9 cellular contexts compared by ENCODE assay signal in the genomic region with DNA sequence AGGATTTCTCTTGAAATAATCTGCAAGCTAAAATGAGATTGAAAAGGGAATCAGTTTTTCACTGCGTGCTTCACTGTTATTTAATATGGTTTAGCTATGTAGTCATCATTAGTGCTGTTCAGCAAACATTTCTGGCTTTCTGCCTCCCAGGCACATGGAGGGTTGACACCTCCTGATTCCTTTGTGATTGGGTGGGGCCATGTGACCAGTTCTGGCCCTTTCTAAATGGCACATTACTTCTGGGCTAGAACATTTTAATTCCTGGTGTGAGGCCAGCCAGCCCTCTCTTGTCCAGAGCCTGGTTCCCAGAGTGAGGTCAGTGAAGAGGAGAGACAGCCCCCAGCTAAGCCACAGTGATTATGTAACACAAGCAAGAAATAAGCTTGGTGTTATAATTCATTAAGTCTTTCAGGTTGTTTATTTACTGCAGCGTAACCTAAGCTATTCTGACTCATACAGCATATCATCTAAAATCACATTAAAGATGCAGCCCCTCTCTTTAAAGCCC. TPM values are rescaled to one million over a fixed set of nuclear protein-coding genes. Genes with fewer than 3 reads are reported as not detected.
DNase-seq lines count a peak whose midpoint lies in the region; ATAC-seq, FAIRE-seq and TF ChIP-seq lines count a peak whose summit lies in the region.
"Had no signal": no experiment of that assay in that cellular context is flagged by ENCODE, and none has a peak within 500 bp of the region (broad histone marks: within the 10 kb centered on the region; RNA-seq: fewer than 3 reads in every experiment).

No MANE protein-coding gene starts in this region.

- TF ChIP-seq RAD21 in A549 (conservative IDR thresholded peaks at IDR 0.05 in 1 of 2, IDR thresholded peaks at IDR 0.05 in 1 of 2) = no peak

- H3K4me3 ChIP-seq in A549 = no peak overlapping the region
- H3K4me3 ChIP-seq in mesodermal cell (ENCODE audit: extremely low read depth, insufficient read depth, low read length, poor library complexity, severe bottlenecking) = no peak overlapping the region

- CTCF ChIA-PET in A549 (lab: Yijun Ruan, JAX) = interaction anchor here (0.7 to 3.2 kb wide), 9 partner anchors 8 to 674 kb away, joined by 3 to 15 read pairs (median 4); partner anchors contain the start of gene ARSI

- H3K36me3 ChIP-seq in mesodermal cell (ENCODE audit: control insufficient read depth, insufficient read depth, low read length) = no peaks in the 10 kb centered on the region

- 3% methylated on average over 2 of the region's 2 CpGs for WGBS in A549 (ENCODE audit: missing lambda C conversion rate)
- WGBS in mesodermal cell (ENCODE audit: insufficient coverage in 2 of 2), 2 experiments = 80 to 83% methylated on average over 1 of the region's 2 CpGs

- TF ChIP-seq EP300 in A549 (IDR thresholded peaks at IDR 0.05) = peak in 1 of 2 experiments; percentile 23; a peak in 1 of 5 replicates

- TF ChIP-seq CTCF in A549 (IDR thresholded peaks at IDR 0.05) = no peak

- DNase-seq in A549 (ENCODE audit: low read depth in 1 of 2, low spot score in 1 of 2) (peak; percentile 50 to 68), MV-4-11 (lab: John Stamatoyannopoulos, UW) (peak; percentile 22), dedifferentiated amniotic fluid mesenchymal stem cell (ENCODE audit: extremely low spot score) (peak; percentile 63), NCI-H526 (lab: John Stamatoyannopoulos, UW) (no peak)
- DNase-seq in stimulated activated CD4-positive, alpha-beta T cell treated with anti-CD3 and anti-CD28 coated beads, Interleukin-15, amount 100 ng/mL, for 24 hours = no peak
- no peak for DNase-seq in stimulated activated CD4-positive, alpha-beta T cell treated with anti-CD3 and anti-CD28 coated beads, Interleukin-12 subunit alpha, Interleukin-12 subunit beta, amount 100 ng/mL, for 4 hours
- DNase-seq: activated CD4-positive, CD25-positive, alpha-beta regulatory T cell had no signal

- H3K27ac ChIP-seq in A549 = peak overlapping the region; percentile 91 to 97
- H3K27ac ChIP-seq in mesodermal cell (ENCODE audit: low read depth, low read length, severe bottlenecking) = peak overlapping the region; percentile 12

- H3K4me1 ChIP-seq in A549 (peaks cover 60% of the 10 kb centered on the region), mesodermal cell (ENCODE audit: control insufficient read depth, insufficient read depth, low read length, poor library complexity, severe bottlenecking) (peaks cover 37% of the 10 kb centered on the region)

- ATAC-seq in A549 (peak; percentile 20 to 32; a peak in 5 of 6 replicates), GM21619 (IDR thresholded peaks at IDR 0.05; ENCODE audit: unreplicated experiment) (no peak)

- FAIRE-seq in A549 (lab: Jason Lieb, UNC) = no peak

- no peaks in the 10 kb centered on the region for H3K9me3 ChIP-seq in A549
- H3K9me3 ChIP-seq in mesodermal cell (ENCODE audit: control insufficient read depth, low read length) = no peaks in the 10 kb centered on the region

- POLR2A ChIA-PET in A549 (lab: Yijun Ruan, JAX) = no interaction called here

- no peak for TF ChIP-seq POLR2A in A549 (IDR thresholded peaks at IDR 0.05; ENCODE audit: low read length)

- peak overlapping the region; percentile 75 for H3K4me2 ChIP-seq in A549

TF ChIP-seq in A549, 52 proteins besides CTCF, POLR2A, EP300 and RAD21 (continues in another document):
- TF ChIP-seq KDM5A (IDR thresholded peaks at IDR 0.05) (no peak), CHD2 (IDR thresholded peaks at IDR 0.05; ENCODE audit: low read length, partially characterized antibody) (no peak), CBX8 (IDR thresholded peaks at IDR 0.05) (no peak), MAFK (IDR thresholded peaks at IDR 0.05; ENCODE audit: partially characterized antibody) (peak; percentile 34), RARB (CRISPR knock-in tag; IDR thresholded peaks at IDR 0.05) (no peak), BHLHE40 (IDR thresholded peaks at IDR 0.05; ENCODE audit: low read depth, low read length) (no peak), CBX2 (IDR thresholded peaks at IDR 0.05; ENCODE audit: borderline replicate concordance, low read depth) (no peak), NR3C1 (IDR thresholded peaks at IDR 0.05) (no peak), HEYL (CRISPR knock-in tag; IDR thresholded peaks at IDR 0.05) (no peak), MAX (IDR thresholded peaks at IDR 0.05) (peak; percentile 95), MYC (IDR thresholded peaks at IDR 0.05; ENCODE audit: borderline replicate concordance, low read length) (0 out of 2 replicates have a peak, but pooled peaks have one; percentile 35), JUN (IDR thresholded peaks at IDR 0.05) (peak; percentile 44; a peak in 1 of 5 replicates), SMC3 (IDR thresholded peaks at IDR 0.05) (no peak), POLR2AphosphoS2 (conservative IDR thresholded peaks at IDR 0.05; ENCODE audit: low read length) (no peak), FOXS1 (CRISPR knock-in tag; IDR thresholded peaks at IDR 0.05) (no peak; the same call in 1 of the 2 replicates), USF2 (IDR thresholded peaks at IDR 0.05) (peak; percentile 82), NPAS2 (CRISPR knock-in tag; IDR thresholded peaks at IDR 0.05; ENCODE audit: borderline replicate concordance) (no peak), RCOR1 (IDR thresholded peaks at IDR 0.05; ENCODE audit: low read depth, low read length) (no peak), E2F6 (IDR thresholded peaks at IDR 0.05; ENCODE audit: borderline replicate concordance, low read depth) (peak; percentile 83)
- TF ChIP-seq, protein P1, sequence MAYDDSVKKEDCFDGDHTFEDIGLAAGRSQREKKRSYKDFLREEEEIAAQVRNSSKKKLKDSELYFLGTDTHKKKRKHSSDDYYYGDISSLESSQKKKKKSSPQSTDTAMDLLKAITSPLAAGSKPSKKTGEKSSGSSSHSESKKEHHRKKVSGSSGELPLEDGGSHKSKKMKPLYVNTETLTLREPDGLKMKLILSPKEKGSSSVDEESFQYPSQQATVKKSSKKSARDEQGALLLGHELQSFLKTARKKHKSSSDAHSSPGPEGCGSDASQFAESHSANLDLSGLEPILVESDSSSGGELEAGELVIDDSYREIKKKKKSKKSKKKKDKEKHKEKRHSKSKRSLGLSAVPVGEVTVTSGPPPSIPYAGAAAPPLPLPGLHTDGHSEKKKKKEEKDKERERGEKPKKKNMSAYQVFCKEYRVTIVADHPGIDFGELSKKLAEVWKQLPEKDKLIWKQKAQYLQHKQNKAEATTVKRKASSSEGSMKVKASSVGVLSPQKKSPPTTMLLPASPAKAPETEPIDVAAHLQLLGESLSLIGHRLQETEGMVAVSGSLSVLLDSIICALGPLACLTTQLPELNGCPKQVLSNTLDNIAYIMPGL (CRISPR knock-in tag; IDR thresholded peaks at IDR 0.05; ENCODE audit: borderline replicate concordance) = no peak
- TF ChIP-seq, protein P2, sequence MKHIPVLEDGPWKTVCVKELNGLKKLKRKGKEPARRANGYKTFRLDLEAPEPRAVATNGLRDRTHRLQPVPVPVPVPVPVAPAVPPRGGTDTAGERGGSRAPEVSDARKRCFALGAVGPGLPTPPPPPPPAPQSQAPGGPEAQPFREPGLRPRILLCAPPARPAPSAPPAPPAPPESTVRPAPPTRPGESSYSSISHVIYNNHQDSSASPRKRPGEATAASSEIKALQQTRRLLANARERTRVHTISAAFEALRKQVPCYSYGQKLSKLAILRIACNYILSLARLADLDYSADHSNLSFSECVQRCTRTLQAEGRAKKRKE (CRISPR knock-in tag; IDR thresholded peaks at IDR 0.05; ENCODE audit: low read depth) = peak; percentile 88; the same call in 1 of the 2 replicates

RNA-seq across cellular contexts. Expression of gene ARSI, which starts 17.4 kb away (rescaled TPM):
- polyA plus RNA-seq in A549 (2011; rRNA removed) = 2.9 and 3.2 TPM in 2 replicates
- 10.5 and 13.8 TPM in 2 replicates for polyA plus RNA-seq in A549 (2012; cell fraction: cytosol; rRNA removed)
- 24.0 and 29.6 TPM in 2 replicates for polyA plus RNA-seq in A549 (2012; cell fraction: nucleus; rRNA removed)
- polyA plus RNA-seq in A549 (2017; fragmentation: RNase III; extraction: RNeasy Plus Mini Kit Qiagen cat#74134 plus additional on column Dnase treatment) = 17.4 to 24.1 TPM (median 22.0 TPM) in 3 replicates
- polyA minus RNA-seq in A549 (2011; rRNA and poly(A)+ RNA removed) = 3.4 and 5.7 TPM in 2 replicates
- 4.7 TPM for polyA plus RNA-seq in mesodermal cell (2013, experiment 1 of 2)
- polyA plus RNA-seq in mesodermal cell (2013, experiment 2 of 2) = 5.6 TPM

RNA-seq across cellular contexts. Expression of gene CAMK2A, which starts 30.5 kb away (rescaled TPM):
- polyA plus RNA-seq in A549 (2011; rRNA removed) = 0.09 and 0.19 TPM in 2 replicates
- 0.07 and 0.14 TPM in 2 replicates for polyA plus RNA-seq in A549 (2012; cell fraction: cytosol; rRNA removed)
- polyA plus RNA-seq in A549 (2012; cell fraction: nucleus; rRNA removed) = 1.2 and 1.9 TPM in 2 replicates
- polyA plus RNA-seq in A549 (2017; fragmentation: RNase III; extraction: RNeasy Plus Mini Kit Qiagen cat#74134 plus additional on column Dnase treatment) = 0.67 to 1.6 TPM (median 0.93 TPM) in 3 replicates
- polyA minus RNA-seq in A549 (2011; rRNA and poly(A)+ RNA removed) = 0.45 and 0.54 TPM in 2 replicates
- 1.5 TPM for polyA plus RNA-seq in mesodermal cell (2013, experiment 1 of 2)
- 1.5 TPM for polyA plus RNA-seq in mesodermal cell (2013, experiment 2 of 2)

RNA-seq across cellular contexts. Expression of gene TCOF1, which starts 37.4 kb away (rescaled TPM):
- 17.5 and 20.9 TPM in 2 replicates for polyA plus RNA-seq in A549 (2011; rRNA removed)
- 45.2 and 47.7 TPM in 2 replicates for polyA plus RNA-seq in A549 (2012; cell fraction: cytosol; rRNA removed)
- 94.3 and 116 TPM in 2 replicates for polyA plus RNA-seq in A549 (2012; cell fraction: nucleus; rRNA removed)
- polyA plus RNA-seq in A549 (2017; fragmentation: RNase III; extraction: RNeasy Plus Mini Kit Qiagen cat#74134 plus additional on column Dnase treatment) = 44.2 to 50.7 TPM (median 47.1 TPM) in 3 replicates
- polyA minus RNA-seq in A549 (2011; rRNA and poly(A)+ RNA removed) = 24.9 and 30.8 TPM in 2 replicates
- 51.0 TPM for polyA plus RNA-seq in mesodermal cell (2013, experiment 1 of 2)
- 46.5 TPM for polyA plus RNA-seq in mesodermal cell (2013, experiment 2 of 2)

Comparison
In these comparisons a context has a peak if more than half of its experiments do, and no peak if none do; other contexts are left out.
1. DNase-seq: peak in A549 (2 of 2), MV-4-11 (single experiment) and dedifferentiated amniotic fluid mesenchymal stem cell (single experiment); none in stimulated activated CD4-positive, alpha-beta T cell treated with anti-CD3 and anti-CD28 coated beads, Interleukin-15, amount 100 ng/mL, for 24 hours (single experiment), NCI-H526 (0 of 2) and stimulated activated CD4-positive, alpha-beta T cell treated with anti-CD3 and anti-CD28 coated beads, Interleukin-12 subunit alpha, Interleukin-12 subunit beta, amount 100 ng/mL, for 4 hours (single experiment).